In the genomic region with DNA sequence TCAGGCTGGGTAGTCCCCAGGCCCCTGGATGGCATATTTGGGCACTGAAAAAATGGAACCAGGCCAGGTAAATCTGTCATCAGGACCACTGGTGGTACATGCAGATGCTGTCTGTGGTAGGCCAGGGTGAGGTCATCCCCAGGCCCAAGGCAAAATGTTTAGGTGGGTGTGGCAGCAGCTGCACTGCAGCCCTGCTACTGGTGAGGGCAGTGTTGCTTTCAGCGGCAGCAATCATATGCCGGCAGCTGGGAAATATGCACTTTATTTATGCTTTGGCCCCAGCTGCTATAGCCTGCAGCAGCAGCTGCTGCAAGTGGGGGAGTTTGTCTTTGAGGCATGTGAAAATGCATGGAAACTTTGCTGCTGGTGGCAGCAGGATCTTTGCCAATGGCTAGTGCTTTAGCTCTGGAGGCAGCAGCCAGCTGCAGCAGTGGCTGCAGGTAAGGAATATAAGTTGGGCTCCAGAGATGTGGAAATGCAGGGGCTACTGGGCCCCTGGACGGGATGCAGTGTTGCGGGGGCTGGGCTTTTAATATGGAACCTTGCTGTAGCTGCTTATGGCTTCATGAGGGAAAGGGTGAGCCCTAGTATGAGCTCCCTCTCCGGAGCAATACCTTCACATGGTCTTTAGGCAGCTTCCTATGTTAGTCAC, we compare ENCODE assay signal across 9 cellular contexts.
DNase-seq lines count a peak whose midpoint lies in the region; ATAC-seq and FAIRE-seq lines count a peak whose summit lies in the region.
"Had no signal": no experiment of that assay in that cellular context is flagged by ENCODE, and none has a peak within 500 bp of the region (broad histone marks: within the 10 kb centered on the region; RNA-seq: fewer than 3 reads in every experiment).

No MANE protein-coding gene starts in this region.

- ATAC-seq in GM21526 (IDR thresholded peaks at IDR 0.05; ENCODE audit: low FRiP score, unreplicated experiment), result peak; percentile 84

- H3K9me3 ChIP-seq in SJCRH30 (replicated peaks), result no peaks in the 10 kb centered on the region
- H3K9me3 ChIP-seq: BLaER1 treated with 17β-estradiol and CSF1 and Interleukin-3, amounts not matched to agents 10 nM and 100 nM had no signal

- peak; percentile 19 for DNase-seq in NK-92 treated with Interleukin-12 subunit alpha and Interleukin-12 subunit beta, amount 100 ng/mL, for 24 hours (lab: John Stamatoyannopoulos, UW)
- DNase-seq in NK-92 (lab: John Stamatoyannopoulos, UW; ENCODE audit: unreplicated experiment) (no peak), HTR-8/SVneo (ENCODE audit: insufficient read length, low spot score) (peak; percentile 25), SJCRH30 (peak; percentile 65 to 68), kidney tubule cell (ENCODE audit: low spot score) (peak; percentile 67), HPDE6-E6E7 (ENCODE audit: extremely low spot score) (no peak), LoVo (ENCODE audit: low spot score) (no peak)

- peak; percentile 92 for FAIRE-seq in HTR-8/SVneo (lab: Jason Lieb, UNC)

- no peaks in the 10 kb centered on the region for H3K4me1 ChIP-seq in SJCRH30

- H3K36me3 ChIP-seq in SJCRH30, result no peaks in the 10 kb centered on the region
- H3K36me3 ChIP-seq: BLaER1 treated with 17β-estradiol and CSF1 and Interleukin-3, amounts not matched to agents 10 nM and 100 nM had no signal

- H3K27me3 ChIP-seq in SJCRH30, result no peaks in the 10 kb centered on the region
- H3K27me3 ChIP-seq: BLaER1 treated with 17β-estradiol and CSF1 and Interleukin-3, amounts not matched to agents 10 nM and 100 nM had no signal

- no peak overlapping the region for H3K4me3 ChIP-seq in SJCRH30
- H3K4me3 ChIP-seq: BLaER1 treated with 17β-estradiol and CSF1 and Interleukin-3, amounts not matched to agents 10 nM and 100 nM had no signal

- no peak overlapping the region for H3K27ac ChIP-seq in SJCRH30
- H3K27ac ChIP-seq: BLaER1 treated with 17β-estradiol and CSF1 and Interleukin-3, amounts not matched to agents 10 nM and 100 nM had no signal

Comparison
In these comparisons a context has a peak if more than half of its experiments do, and no peak if none do; other contexts are left out.
1. DNase-seq: peak in NK-92 treated with Interleukin-12 subunit alpha and Interleukin-12 subunit beta, amount 100 ng/mL, for 24 hours (single experiment), HTR-8/SVneo (single experiment), SJCRH30 (2 of 2) and kidney tubule cell (single experiment); none in NK-92 (single experiment), HPDE6-E6E7 (single experiment) and LoVo (single experiment).